22 cellular contexts compared by ENCODE assay signal in genomic region chr4:32251126-32251525, GRCh38.
DNase-seq lines count a peak whose midpoint lies in the region; ATAC-seq, FAIRE-seq and TF ChIP-seq lines count a peak whose summit lies in the region.
"Had no signal": no experiment of that assay in that cellular context is flagged by ENCODE, and none has a peak within 500 bp of the region (broad histone marks: within the 10 kb centered on the region; RNA-seq: fewer than 3 reads in every experiment).

No MANE protein-coding gene starts in this region.

- H3K4me3 ChIP-seq in K562: no peak overlapping the region
- no peak overlapping the region for H3K4me3 ChIP-seq in endothelial cell of umbilical vein (replicated peaks in 1 of 3; ENCODE audit: insufficient read depth in 1 of 3, low read depth in 1 of 3, low read length in 3 of 3)
- H3K4me3 ChIP-seq: BLaER1, GM12878 had no signal

- in situ Hi-C loops in K562 (cut with MboI): no loop called here

- H3K4me1 ChIP-seq in K562 (replicated peaks in 1 of 2; ENCODE audit: control insufficient read depth in 2 of 2, insufficient read depth in 2 of 2, low read length in 2 of 2) (no peaks in the 10 kb centered on the region), endothelial cell of umbilical vein (ENCODE audit: control insufficient read depth, extremely low read depth, insufficient read depth, low read length) (no peaks in the 10 kb centered on the region)
- H3K4me1 ChIP-seq: BE2C, BLaER1 had no signal

- H2AFZ ChIP-seq in K562 (ENCODE audit: low read depth, low read length): no peak overlapping the region
- no peak overlapping the region for H2AFZ ChIP-seq in endothelial cell of umbilical vein (ENCODE audit: low read depth, low read length)

- dilution Hi-C loops in endothelial cell of umbilical vein (cut with MboI; ENCODE audit: extremely low pct_ligation_motif_present, low sequenced_read_pairs): no loop called here

- ATAC-seq in K562: no peak
- ATAC-seq: GM12878 had no signal

- DNase-seq in OCI-M1 (lab: John Stamatoyannopoulos, UW): peak; percentile 20
- DNase-seq in K562 (ENCODE audit: extremely low read depth in 1 of 4, low spot score in 3 of 4): no peak
- DNase-seq in endothelial cell of umbilical vein (ENCODE audit: low read depth, low spot score): no peak
- no peak for DNase-seq in DMS 273 (lab: John Stamatoyannopoulos, UW; ENCODE audit: unreplicated experiment)
- no peak for DNase-seq in frontal cortex (ENCODE audit: low spot score in 2 of 2)
- DNase-seq in SIG-M5 treated with dmso at 0.1 percent for 504 hours (lab: John Stamatoyannopoulos, UW; ENCODE audit: unreplicated experiment): no peak
- DNase-seq in T-helper 1 cell: no peak
- DNase-seq: 8988T; ACHN; BE2C; C1 segment of cervical spinal cord; CD4-positive, alpha-beta memory T cell; CD4-positive, CD25-positive, alpha-beta regulatory T cell; CD8-positive, alpha-beta memory T cell; COR-L47; DMS79 treated with DMSO at 0.1 percent for 48 hours; GDM1 had no signal

- H3K36me3 ChIP-seq in K562 (ENCODE audit: control insufficient read depth, insufficient read depth, low read length): no peaks in the 10 kb centered on the region
- H3K36me3 ChIP-seq in endothelial cell of umbilical vein (ENCODE audit: control insufficient read depth in 2 of 2, extremely low read depth in 1 of 2, insufficient read depth in 2 of 2, low read length in 2 of 2): no peaks in the 10 kb centered on the region
- H3K36me3 ChIP-seq: BE2C, BLaER1 had no signal

- 0% methylated on average over 1 of the region's 1 CpG for WGBS in K562 (ENCODE audit: insufficient coverage, low coverage, missing lambda C conversion rate)

- no peak for TF ChIP-seq RAD21 in K562 (CRISPR knock-in tag; conservative IDR thresholded peaks at IDR 0.05 in 1 of 2, IDR thresholded peaks at IDR 0.05 in 1 of 2)

- no peak for TF ChIP-seq EP300 in K562 (IDR thresholded peaks at IDR 0.05; ENCODE audit: low read length)

- TF ChIP-seq POLR2A in K562 (conservative IDR thresholded peaks at IDR 0.05): no peak
- TF ChIP-seq POLR2A in endothelial cell of umbilical vein (IDR thresholded peaks at IDR 0.05; ENCODE audit: low read depth, low read length): no peak

- POLR2A ChIA-PET in K562 (lab: Yijun Ruan, JAX) (no interaction called here), endothelial cell of umbilical vein (lab: Charles Lee) (no interaction called here)

- H3K79me2 ChIP-seq in K562 (ENCODE audit: control insufficient read depth, insufficient read depth, low read length) (no peaks in the 10 kb centered on the region), endothelial cell of umbilical vein (ENCODE audit: control insufficient read depth, insufficient read depth, low read length) (no peaks in the 10 kb centered on the region)

- no peak overlapping the region for H3K9ac ChIP-seq in K562 (ENCODE audit: insufficient read depth in 1 of 2, low read depth in 2 of 2, low read length in 2 of 2)
- no peak overlapping the region for H3K9ac ChIP-seq in endothelial cell of umbilical vein (replicated peaks; ENCODE audit: extremely low read depth, insufficient read depth, low read length)
- H3K9ac ChIP-seq: BLaER1 had no signal

- no TSS peak for BruUV-seq in K562 (replicated peaks; lab: Mats Ljungman, UMichigan)
- BruUV-seq in endothelial cell of umbilical vein (replicated peaks; lab: Mats Ljungman, UMichigan): no TSS peak

- H4K20me1 ChIP-seq in K562 (replicated peaks; ENCODE audit: control insufficient read depth, insufficient read depth, low read length) (no peaks in the 10 kb centered on the region), endothelial cell of umbilical vein (replicated peaks; ENCODE audit: control insufficient read depth, extremely low read depth, insufficient read depth, low read length) (no peaks in the 10 kb centered on the region)
- H4K20me1 ChIP-seq: BLaER1 had no signal

- intact Hi-C loops in K562 (cut with micrococcal nuclease) (loop anchor here (10.0 kb wide), 1 partner anchor 256 kb away; no protein-coding TSS in a partner anchor), endothelial cell of umbilical vein (cut with micrococcal nuclease) (no loop called here)

- CTCF ChIA-PET in K562 (lab: Yijun Ruan, JAX; ENCODE audit: low intra/inter-chr PET ratio): no interaction called here
- CTCF ChIA-PET in endothelial cell of umbilical vein (lab: Charles Lee): no interaction called here

- no peaks in the 10 kb centered on the region for H3K9me1 ChIP-seq in K562 (ENCODE audit: control insufficient read depth, insufficient read depth, low read length)
- no peaks in the 10 kb centered on the region for H3K9me1 ChIP-seq in endothelial cell of umbilical vein (replicated peaks; ENCODE audit: control insufficient read depth, extremely low read depth, insufficient read depth, low read length)

- H3K4me2 ChIP-seq in K562 (ENCODE audit: insufficient read depth, low read length) (no peak overlapping the region), endothelial cell of umbilical vein (ENCODE audit: insufficient read depth, low read length) (no peak overlapping the region)
- H3K4me2 ChIP-seq: BLaER1 had no signal

- H3K9me3 ChIP-seq in K562 (replicated peaks; ENCODE audit: control insufficient read depth, insufficient read depth, low read depth, low read length) (no peaks in the 10 kb centered on the region), endothelial cell of umbilical vein (replicated peaks; ENCODE audit: control insufficient read depth, insufficient read depth, low read length) (no peaks in the 10 kb centered on the region)
- H3K9me3 ChIP-seq: BE2C, BLaER1 had no signal

- TF ChIP-seq CTCF in K562 (IDR thresholded peaks at IDR 0.05 in 2 of 3, conservative IDR thresholded peaks at IDR 0.05 in 1 of 3; ENCODE audit: insufficient read depth in 2 of 3, low read depth in 1 of 3, low read length in 3 of 3) (no peak), endothelial cell of umbilical vein (IDR thresholded peaks at IDR 0.05; ENCODE audit: extremely low read depth in 1 of 2, insufficient read depth in 1 of 2, low read depth in 1 of 2, low read length in 2 of 2) (no peak)

- H3K27ac ChIP-seq in K562 (ENCODE audit: extremely low read depth, low read depth, low read length) (no peak overlapping the region), endothelial cell of umbilical vein (ENCODE audit: insufficient read depth, low read depth, low read length) (no peak overlapping the region)
- H3K27ac ChIP-seq: BLaER1 had no signal

- H3K27me3 ChIP-seq in K562 (ENCODE audit: control insufficient read depth in 2 of 2, insufficient read depth in 2 of 2, low read length in 2 of 2): no peaks in the 10 kb centered on the region
- no peaks in the 10 kb centered on the region for H3K27me3 ChIP-seq in endothelial cell of umbilical vein (ENCODE audit: control insufficient read depth in 2 of 2, insufficient read depth in 2 of 2, low read length in 2 of 2)
- H3K27me3 ChIP-seq: BE2C, BLaER1 had no signal

- FAIRE-seq in K562 (lab: Jason Lieb, UNC): no peak
- no peak for FAIRE-seq in endothelial cell of umbilical vein (lab: Jason Lieb, UNC)
- no peak for FAIRE-seq in frontal cortex (lab: Jason Lieb, UNC)
- FAIRE-seq: A204.1, GM12878, GM12892, GM18507 had no signal

TF ChIP-seq in K562, 482 proteins besides CTCF, POLR2A, EP300 and RAD21 (continues in another document):
- TF ChIP-seq NR4A1 (CRISPR knock-in tag; IDR thresholded peaks at IDR 0.05) (no peak), NR4A1 (tag; IDR thresholded peaks at IDR 0.05) (no peak), SNAPC5 (CRISPR knock-in tag; IDR thresholded peaks at IDR 0.05) (no peak), PATZ1 (CRISPR knock-in tag; IDR thresholded peaks at IDR 0.05; ENCODE audit: borderline replicate concordance) (no peak), FOXJ3 (CRISPR knock-in tag; IDR thresholded peaks at IDR 0.05) (no peak), MAFG (tag; conservative IDR thresholded peaks at IDR 0.05) (0 out of 2 replicates have a peak, but pooled peaks have one; percentile 14)

TF ChIP-seq in endothelial cell of umbilical vein, 7 proteins besides CTCF, POLR2A, EP300 and RAD21:
- TF ChIP-seq EZH2 (IDR thresholded peaks at IDR 0.05; ENCODE audit: borderline replicate concordance, low read depth, low read length, severe bottlenecking) (no peak), JUN (IDR thresholded peaks at IDR 0.05; ENCODE audit: borderline replicate concordance, insufficient read depth, insufficient read length, low read depth) (no peak), POLR2AphosphoS5 (IDR thresholded peaks at IDR 0.05; ENCODE audit: insufficient read depth, low read depth, low read length) (no peak), GATA2 (IDR thresholded peaks at IDR 0.05; ENCODE audit: insufficient read depth, insufficient read length, low read depth, low read length) (peak; percentile 36), FOS (IDR thresholded peaks at IDR 0.05; ENCODE audit: borderline replicate concordance, insufficient read depth, low read length) (no peak), MAX (IDR thresholded peaks at IDR 0.05; ENCODE audit: insufficient read depth, insufficient read length) (no peak), MYC (IDR thresholded peaks at IDR 0.05; ENCODE audit: low read depth, low read length) (no peak)
